In the genomic region with DNA sequence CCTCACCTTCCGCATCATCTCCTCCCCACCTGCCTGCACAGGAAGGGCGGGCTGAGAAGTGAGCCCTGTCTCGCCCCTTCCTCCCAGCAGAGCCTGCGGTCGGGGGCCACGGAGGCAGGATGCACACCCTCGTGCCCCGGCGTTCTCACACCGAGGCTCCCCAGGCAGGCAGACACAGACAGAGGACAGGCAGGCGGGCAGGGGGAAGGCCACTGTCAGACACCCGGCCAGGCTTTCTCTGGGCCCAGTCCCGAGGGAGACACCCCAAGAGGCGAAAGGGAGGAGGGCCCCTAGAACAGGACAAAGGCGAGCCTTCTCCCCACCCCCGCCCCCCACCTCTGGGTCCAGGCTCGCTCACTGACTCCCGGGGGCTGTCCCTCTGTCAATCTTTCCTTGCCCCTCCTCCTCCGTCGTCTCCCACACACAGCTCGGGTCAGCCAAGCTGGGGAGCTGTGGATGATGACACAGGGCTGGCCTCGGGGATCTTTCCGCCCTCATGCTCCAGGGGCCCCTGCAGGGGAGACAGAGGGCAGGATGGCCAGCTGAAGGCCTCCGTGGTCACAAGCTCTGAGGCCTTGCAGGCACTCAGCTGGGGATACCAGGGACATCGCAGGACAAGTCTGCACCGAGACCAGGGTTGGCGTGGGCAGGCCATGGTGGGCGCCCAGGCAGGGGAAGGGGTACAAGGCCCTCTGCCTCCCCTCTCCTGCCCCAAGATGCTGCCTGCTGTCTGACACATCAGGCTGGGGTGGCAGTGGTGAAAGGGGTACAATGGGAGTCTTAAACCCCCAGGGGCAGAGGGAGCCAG, we compare ENCODE assay signal across 1 cellular context.
TF ChIP-seq lines count a peak whose summit lies in the region.

No MANE protein-coding gene starts in this region.

TF ChIP-seq in HepG2, 621 proteins besides CTCF, POLR2A, EP300 and RAD21 (continued from another document):
- TF ChIP-seq, protein P1, sequence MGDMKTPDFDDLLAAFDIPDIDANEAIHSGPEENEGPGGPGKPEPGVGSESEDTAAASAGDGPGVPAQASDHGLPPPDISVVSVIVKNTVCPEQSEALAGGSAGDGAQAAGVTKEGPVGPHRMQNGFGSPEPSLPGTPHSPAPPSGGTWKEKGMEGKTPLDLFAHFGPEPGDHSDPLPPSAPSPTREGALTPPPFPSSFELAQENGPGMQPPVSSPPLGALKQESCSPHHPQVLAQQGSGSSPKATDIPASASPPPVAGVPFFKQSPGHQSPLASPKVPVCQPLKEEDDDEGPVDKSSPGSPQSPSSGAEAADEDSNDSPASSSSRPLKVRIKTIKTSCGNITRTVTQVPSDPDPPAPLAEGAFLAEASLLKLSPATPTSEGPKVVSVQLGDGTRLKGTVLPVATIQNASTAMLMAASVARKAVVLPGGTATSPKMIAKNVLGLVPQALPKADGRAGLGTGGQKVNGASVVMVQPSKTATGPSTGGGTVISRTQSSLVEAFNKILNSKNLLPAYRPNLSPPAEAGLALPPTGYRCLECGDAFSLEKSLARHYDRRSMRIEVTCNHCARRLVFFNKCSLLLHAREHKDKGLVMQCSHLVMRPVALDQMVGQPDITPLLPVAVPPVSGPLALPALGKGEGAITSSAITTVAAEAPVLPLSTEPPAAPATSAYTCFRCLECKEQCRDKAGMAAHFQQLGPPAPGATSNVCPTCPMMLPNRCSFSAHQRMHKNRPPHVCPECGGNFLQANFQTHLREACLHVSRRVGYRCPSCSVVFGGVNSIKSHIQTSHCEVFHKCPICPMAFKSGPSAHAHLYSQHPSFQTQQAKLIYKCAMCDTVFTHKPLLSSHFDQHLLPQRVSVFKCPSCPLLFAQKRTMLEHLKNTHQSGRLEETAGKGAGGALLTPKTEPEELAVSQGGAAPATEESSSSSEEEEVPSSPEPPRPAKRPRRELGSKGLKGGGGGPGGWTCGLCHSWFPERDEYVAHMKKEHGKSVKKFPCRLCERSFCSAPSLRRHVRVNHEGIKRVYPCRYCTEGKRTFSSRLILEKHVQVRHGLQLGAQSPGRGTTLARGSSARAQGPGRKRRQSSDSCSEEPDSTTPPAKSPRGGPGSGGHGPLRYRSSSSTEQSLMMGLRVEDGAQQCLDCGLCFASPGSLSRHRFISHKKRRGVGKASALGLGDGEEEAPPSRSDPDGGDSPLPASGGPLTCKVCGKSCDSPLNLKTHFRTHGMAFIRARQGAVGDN (CRISPR knock-in tag; IDR thresholded peaks at IDR 0.05), result peak; percentile 21; the same call in 1 of the 2 replicates
- TF ChIP-seq ZNF768 (CRISPR knock-in tag; IDR thresholded peaks at IDR 0.05), result peak; percentile 17; the same call in 1 of the 2 replicates
- TF ChIP-seq ZNF746 (CRISPR knock-in tag; IDR thresholded peaks at IDR 0.05), result no peak
- TF ChIP-seq KMT2B (CRISPR knock-in tag; IDR thresholded peaks at IDR 0.05), result no peak
TF ChIP-seq in HepG2: peak in this region for 2.
